27 cellular contexts compared by ENCODE assay signal in genomic region chr22:49548356-49549202, GRCh38.
DNase-seq lines count a peak whose midpoint lies in the region; ATAC-seq, FAIRE-seq and TF ChIP-seq lines count a peak whose summit lies in the region.
"Had no signal": no experiment of that assay in that cellular context is flagged by ENCODE, and none has a peak within 500 bp of the region (broad histone marks: within the 10 kb centered on the region; RNA-seq: fewer than 3 reads in every experiment).

No MANE protein-coding gene starts in this region.

- no peaks in the 10 kb centered on the region; the same call in 1 of the 2 replicates for H4K20me1 ChIP-seq in OCI-LY3 (ENCODE audit: insufficient read depth, low read length)
- H4K20me1 ChIP-seq in HepG2 (ENCODE audit: insufficient read depth, low read length) = no peaks in the 10 kb centered on the region

- no peak overlapping the region for H2AFZ ChIP-seq in OCI-LY3 (ENCODE audit: low read depth, low read length)
- H2AFZ ChIP-seq in HepG2 (ENCODE audit: low read length) = no peak overlapping the region

- WGBS in HepG2 (ENCODE audit: low lambda C conversion rate) = under 1% methylated on average over 11 of the region's 17 CpGs

- CTCF ChIA-PET in HepG2 (lab: Yijun Ruan, JAX; ENCODE audit: low intra/inter-chr PET ratio, low total read pairs) = no interaction called here

- H3K4me3 ChIP-seq in OCI-LY3 (ENCODE audit: low read length) = no peak overlapping the region
- H3K4me3 ChIP-seq in HepG2 (replicated peaks in 1 of 3; ENCODE audit: insufficient read depth in 1 of 3, low read depth in 2 of 3, low read length in 3 of 3) = no peak overlapping the region; a peak in 1 of 6 replicates
- H3K4me3 ChIP-seq: coronary artery, heart left ventricle, prostate gland, smooth muscle cell, vagina had no signal

- peak overlapping the region; percentile 100 for H3K27ac Mint-ChIP-seq in type B pancreatic cell
- H3K27ac Mint-ChIP-seq: activated T-helper 1 cell treated with anti-CD3 and anti-CD28 coated beads, Interleukin-12 subunit alpha, Interleukin-12 subunit beta, Interleukin-2, Interleukin-4 antibody, amounts not matched to agents 30 ng/mL and 10 ng/mL and 1 ng/mL, durations not matched to agents 14 hours and 24 hours and 36 hours; memory B cell; nephron had no signal

- H3K9me3 Mint-ChIP-seq in type B pancreatic cell = peaks cover 7% of the 10 kb centered on the region
- H3K9me3 Mint-ChIP-seq: memory B cell had no signal

- peaks cover 20% of the 10 kb centered on the region for H3K4me1 Mint-ChIP-seq in type B pancreatic cell (ENCODE audit: unreplicated experiment)
- H3K4me1 Mint-ChIP-seq: nephron had no signal

- DNase-seq in Right ventricle myocardium superior = peak; percentile 23
- DNase-seq in left cardiac atrium = no peak
- peak; percentile 31 for DNase-seq in HepG2 (ENCODE audit: low spot score)
- DNase-seq in type B pancreatic cell (ENCODE audit: extremely low spot score, unreplicated experiment) = no peak
- no peak for DNase-seq in RPMI8226
- DNase-seq in stimulated activated naive CD4-positive, alpha-beta T cell (lab: John Stamatoyannopoulos, UW) = no peak
- DNase-seq in medulla oblongata (ENCODE audit: extremely low spot score) = no peak
- DNase-seq: ACHN; activated CD4-positive, alpha-beta T cell treated with anti-CD3 and anti-CD28 coated beads for 1 hour; DMS53; KG1; NCI-H1048; NCI-H2081; NCI-H510A treated with DMSO at 0.1 percent for 48 hours; SK-N-SH; stimulated activated CD4-positive, alpha-beta T cell treated with anti-CD3 and anti-CD28 coated beads, Interleukin-4, amount 100 ng/mL, for 4 hours; T-helper 9 cell had no signal

- intact Hi-C loops in Right ventricle myocardium superior (cut with DNase I) = no loop called here
- intact Hi-C loops in left cardiac atrium (cut with DNase I) = no loop called here
- intact Hi-C loops in HepG2 (cut with micrococcal nuclease; ENCODE audit: unreplicated experiment) = no loop called here

- no peaks in the 10 kb centered on the region for H3K79me2 ChIP-seq in OCI-LY3 (ENCODE audit: low read length)
- no peaks in the 10 kb centered on the region for H3K79me2 ChIP-seq in HepG2 (ENCODE audit: insufficient read depth, low read length)

- H3K36me3 ChIP-seq in OCI-LY3 (replicated peaks; ENCODE audit: low read depth, low read length) (peaks cover 8% of the 10 kb centered on the region), HepG2 (replicated peaks in 1 of 2; ENCODE audit: control insufficient read depth in 1 of 2, insufficient read depth in 2 of 2, low read length in 2 of 2) (no peaks in the 10 kb centered on the region)
- H3K36me3 ChIP-seq: heart left ventricle, prostate gland, vagina had no signal

- TF ChIP-seq EP300 in HepG2 (IDR thresholded peaks at IDR 0.05; ENCODE audit: low read depth in 2 of 2, low read length in 2 of 2) (no peak), HepG2 (CRISPR knock-in tag; IDR thresholded peaks at IDR 0.05; ENCODE audit: borderline replicate concordance) (no peak)

- ATAC-seq in Right ventricle myocardium superior (ENCODE audit: poor library complexity) (no peak), left cardiac atrium (no peak), HepG2 (peak; percentile 87)
- ATAC-seq: heart left ventricle had no signal

- TF ChIP-seq CTCF in OCI-LY3 (IDR thresholded peaks at IDR 0.05; ENCODE audit: low read depth, low read length) = 0 out of 2 replicates have a peak, but pooled peaks have one; percentile 3
- no peak; the same call in none of the 2 replicates for TF ChIP-seq CTCF in HepG2 (CRISPR knock-in tag; IDR thresholded peaks at IDR 0.05)
- no peak for TF ChIP-seq CTCF in type B pancreatic cell (conservative IDR thresholded peaks at IDR 0.05)

- no peak overlapping the region for H3K27ac ChIP-seq in OCI-LY3 (ENCODE audit: low read length)
- H3K27ac ChIP-seq in HepG2 (ENCODE audit: extremely low read length, insufficient read depth, low read length) = no peak overlapping the region
- H3K27ac ChIP-seq: C4-2B, coronary artery, heart left ventricle, prostate gland, vagina had no signal

- TF ChIP-seq POLR2A in HepG2 (IDR thresholded peaks at IDR 0.05; ENCODE audit: insufficient read depth in 1 of 2, low read depth in 2 of 2, low read length in 2 of 2) = no peak

- POLR2A ChIA-PET in HepG2 (lab: Yijun Ruan, JAX) = no interaction called here

- no peak for TF ChIP-seq RAD21 in HepG2 (CRISPR knock-in tag; IDR thresholded peaks at IDR 0.05)

- H3K27me3 Mint-ChIP-seq in type B pancreatic cell = peaks cover 11% of the 10 kb centered on the region
- H3K27me3 Mint-ChIP-seq: memory B cell had no signal

- peak overlapping the region; percentile 83 for H3K4me3 Mint-ChIP-seq in type B pancreatic cell
- H3K4me3 Mint-ChIP-seq: activated T-helper 1 cell treated with anti-CD3 and anti-CD28 coated beads, Interleukin-12 subunit alpha, Interleukin-12 subunit beta, Interleukin-2, Interleukin-4 antibody, amounts not matched to agents 30 ng/mL and 10 ng/mL and 1 ng/mL, durations not matched to agents 14 hours and 24 hours and 36 hours; memory B cell; nephron had no signal

- H3K4me1 ChIP-seq in OCI-LY3 (ENCODE audit: low read length) (no peaks in the 10 kb centered on the region), HepG2 (ENCODE audit: insufficient read depth, low read length) (peaks cover 14% of the 10 kb centered on the region)
- H3K4me1 ChIP-seq: heart left ventricle, prostate gland, vagina had no signal

- H3K9me3 ChIP-seq in OCI-LY3 (ENCODE audit: insufficient read depth, low read length) (no peaks in the 10 kb centered on the region), HepG2 (ENCODE audit: low read length) (peaks cover 7% of the 10 kb centered on the region)
- H3K9me3 ChIP-seq: prostate gland, SK-N-SH, vagina had no signal

- H3K27me3 ChIP-seq in OCI-LY3 (ENCODE audit: low read depth, low read length) (no peaks in the 10 kb centered on the region), HepG2 (ENCODE audit: control insufficient read depth in 1 of 2, insufficient read depth in 2 of 2, low read length in 2 of 2) (peaks cover 3 to 38% of the 10 kb centered on the region in 2 experiments; a peak in 4 of 5 replicates)
- H3K27me3 ChIP-seq: vagina had no signal

- FAIRE-seq in HepG2 (lab: Jason Lieb, UNC) = no peak

- H3K4me2 ChIP-seq in OCI-LY3 (ENCODE audit: low read length) (no peak overlapping the region), HepG2 (ENCODE audit: low read depth, low read length) (peak overlapping the region; percentile 8; the same call in 1 of the 2 replicates)
- H3K4me2 ChIP-seq: SK-N-SH, smooth muscle cell had no signal

- H3K36me3 Mint-ChIP-seq in type B pancreatic cell = no peaks in the 10 kb centered on the region

- in situ Hi-C loops in HepG2 (cut with HindIII; ENCODE audit: extremely low pct_ligation_motif_present, low pct_unique_long_range_greater_than_20kb) = no loop called here

- H3K9ac ChIP-seq in OCI-LY3 (ENCODE audit: low read length) (no peak overlapping the region), HepG2 (ENCODE audit: insufficient read depth, low read depth, low read length) (no peak overlapping the region)
- H3K9ac ChIP-seq: SK-N-SH had no signal

- BruUV-seq in HepG2 (replicated peaks; lab: Mats Ljungman, UMichigan) = no TSS peak

TF ChIP-seq in HepG2, 621 proteins besides CTCF, POLR2A, EP300 and RAD21 (continues in another document):
- TF ChIP-seq EZH2 (conservative IDR thresholded peaks at IDR 0.05; ENCODE audit: low read depth, low read length) (no peak), AHDC1 (CRISPR knock-in tag; IDR thresholded peaks at IDR 0.05; ENCODE audit: borderline replicate concordance) (no peak), PHF21A (CRISPR knock-in tag; IDR thresholded peaks at IDR 0.05) (0 out of 2 replicates have a peak, but pooled peaks have one; percentile 39), PITX1 (CRISPR knock-in tag; IDR thresholded peaks at IDR 0.05) (0 out of 2 replicates have a peak, but pooled peaks have one; percentile 17), ZNF446 (CRISPR knock-in tag; IDR thresholded peaks at IDR 0.05) (no peak), TBX3 (IDR thresholded peaks at IDR 0.05; ENCODE audit: borderline replicate concordance) (no peak), ZFYVE20 (CRISPR knock-in tag; IDR thresholded peaks at IDR 0.05; ENCODE audit: borderline replicate concordance, low read depth) (no peak), ZZZ3 (CRISPR knock-in tag; IDR thresholded peaks at IDR 0.05; ENCODE audit: borderline replicate concordance) (no peak), LCORL (IDR thresholded peaks at IDR 0.05) (no peak), LCORL (CRISPR knock-in tag; IDR thresholded peaks at IDR 0.05) (0 out of 2 replicates have a peak, but pooled peaks have one; percentile 30)

Comparison
In these comparisons a context has a peak if more than half of its experiments do, and no peak if none do; other contexts are left out.
1. DNase-seq: peak in Right ventricle myocardium superior (single experiment) and HepG2 (single experiment); none in left cardiac atrium (single experiment), type B pancreatic cell (single experiment), RPMI8226 (single experiment), stimulated activated naive CD4-positive, alpha-beta T cell (0 of 6) and medulla oblongata (single experiment).